ENCODE assay signal across 28 cellular contexts in genomic region chr18:27577740-27578139, GRCh38.
A peak's percentile ranks its signal among the peaks of the same experiment; 100 is the strongest.
DNase-seq lines count a peak whose midpoint lies in the region; ATAC-seq, FAIRE-seq and TF ChIP-seq lines count a peak whose summit lies in the region.
"Had no signal": no experiment of that assay in that cellular context is flagged by ENCODE, and none has a peak within 500 bp of the region (broad histone marks: within the 10 kb centered on the region; RNA-seq: fewer than 3 reads in every experiment).

No MANE protein-coding gene starts in this region.

- no peak overlapping the region for H2BK120ac ChIP-seq in H1 (replicated peaks; ENCODE audit: low read depth, low read length)
- H2BK120ac ChIP-seq in neuronal stem cell (ENCODE audit: low read depth, low read length) = no peak overlapping the region

- H3K4me3 ChIP-seq in Karpas-422 (ENCODE audit: low read length) = no peak overlapping the region
- H3K4me3 ChIP-seq in H1 (ENCODE audit: extremely low read depth in 1 of 4, insufficient read depth in 2 of 4, low read depth in 3 of 4, low read length in 4 of 4) = no peak overlapping the region; a peak in 1 of 8 replicates
- H3K4me3 ChIP-seq in neuronal stem cell (ENCODE audit: low read length in 2 of 2) = no peak overlapping the region
- H3K4me3 ChIP-seq in upper lobe of right lung = no peak overlapping the region
- H3K4me3 ChIP-seq in gastroesophageal sphincter = no peak overlapping the region
- H3K4me3 ChIP-seq: A549, GM12878, PC-9, SJSA1 had no signal

- H2AFZ ChIP-seq in Karpas-422 (ENCODE audit: low read length) (no peak overlapping the region), H1 (ENCODE audit: low read length) (no peak overlapping the region), neuronal stem cell (ENCODE audit: low read length) (peak overlapping the region; percentile 1)
- H2AFZ ChIP-seq: PC-9 had no signal

- peak overlapping the region; percentile 3 for H3K4me3 Mint-ChIP-seq in type B pancreatic cell
- H3K4me3 Mint-ChIP-seq: CD4-positive, alpha-beta memory T cell had no signal

- no peak for TF ChIP-seq CTCF in H1 (IDR thresholded peaks at IDR 0.05; ENCODE audit: control extremely low read depth in 1 of 3, insufficient read depth in 1 of 3, low read depth in 1 of 3, low read length in 3 of 3)
- no peak for TF ChIP-seq CTCF in type B pancreatic cell (conservative IDR thresholded peaks at IDR 0.05)
- no peak for TF ChIP-seq CTCF in upper lobe of right lung (IDR thresholded peaks at IDR 0.05)
- TF ChIP-seq CTCF in gastroesophageal sphincter (IDR thresholded peaks at IDR 0.05) = no peak

- no peak overlapping the region for H2BK5ac ChIP-seq in H1 (ENCODE audit: low read depth, low read length)
- no peak overlapping the region for H2BK5ac ChIP-seq in neuronal stem cell (ENCODE audit: low read length)

- H3K23ac ChIP-seq in H1 (ENCODE audit: insufficient read length) = no peak overlapping the region
- no peak overlapping the region for H3K23ac ChIP-seq in neuronal stem cell (ENCODE audit: low read depth, low read length, poor library complexity)

- H3K27me3 ChIP-seq in Karpas-422 (ENCODE audit: low read length) (no peaks in the 10 kb centered on the region), H1 (replicated peaks in 1 of 4; ENCODE audit: control insufficient read depth in 3 of 4, extremely low read depth in 1 of 4, insufficient read depth in 3 of 4, low read length in 3 of 4) (no peaks in the 10 kb centered on the region), neuronal stem cell (ENCODE audit: control insufficient read depth in 3 of 3, insufficient read depth in 3 of 3, low read depth in 1 of 3, low read length in 3 of 3) (no peaks in the 10 kb centered on the region), upper lobe of right lung (no peaks in the 10 kb centered on the region), gastroesophageal sphincter (no peaks in the 10 kb centered on the region)
- H3K27me3 ChIP-seq: SJSA1 had no signal

- DNase-seq in Karpas-422 (no peak), H1 (ENCODE audit: low read depth in 1 of 2, low spot score in 2 of 2) (no peak), neuronal stem cell (ENCODE audit: low spot score) (no peak), type B pancreatic cell (ENCODE audit: extremely low spot score, unreplicated experiment) (no peak), upper lobe of right lung (no peak), NCI-H2227 treated with DMSO at 0.1 percent for 48 hours (lab: John Stamatoyannopoulos, UW) (no peak)
- DNase-seq: C1 segment of cervical spinal cord; CD4-positive, alpha-beta memory T cell; COR-L47; EL; GDM1; Kasumi-1; NCI-H1105; NCI-H1436 treated with DMSO at 0.1 percent for 48 hours; NCI-H187 treated with DMSO at 0.1 percent for 48 hours; NCI-H2107; NCI-H446; NCI-H524 treated with DMSO at 0.1 percent for 48 hours; NCI-H774; NK-92 treated with Interleukin-12 subunit alpha and Interleukin-12 subunit beta, amount 100 ng/mL, for 24 hours; PC-9; Right ventricle myocardium superior; RPMI8226 had no signal

- H3K27ac Mint-ChIP-seq in type B pancreatic cell = no peak overlapping the region
- H3K27ac Mint-ChIP-seq: CD4-positive, alpha-beta memory T cell had no signal

- TF ChIP-seq EP300 in H1 (IDR thresholded peaks at IDR 0.05; ENCODE audit: borderline replicate concordance in 1 of 2, low read depth in 2 of 2, low read length in 2 of 2) (no peak), gastroesophageal sphincter (IDR thresholded peaks at IDR 0.05) (no peak)

- H3K56ac ChIP-seq in H1 (replicated peaks; ENCODE audit: insufficient read length, low read depth, low read length) = no peak overlapping the region

- H3K36me3 ChIP-seq in Karpas-422 (ENCODE audit: insufficient read depth, low read length) = no peaks in the 10 kb centered on the region
- no peaks in the 10 kb centered on the region for H3K36me3 ChIP-seq in H1 (ENCODE audit: control insufficient read depth in 2 of 4, insufficient read depth in 4 of 4, low read length in 3 of 4)
- no peaks in the 10 kb centered on the region for H3K36me3 ChIP-seq in neuronal stem cell (replicated peaks in 1 of 2; ENCODE audit: control insufficient read depth in 2 of 2, insufficient read depth in 2 of 2, low read length in 2 of 2)
- H3K36me3 ChIP-seq in upper lobe of right lung = no peaks in the 10 kb centered on the region
- no peaks in the 10 kb centered on the region for H3K36me3 ChIP-seq in gastroesophageal sphincter
- H3K36me3 ChIP-seq: SJSA1 had no signal

- H4K91ac ChIP-seq in H1 (replicated peaks; ENCODE audit: insufficient read length, low read length) (no peak overlapping the region), neuronal stem cell (ENCODE audit: low read depth, low read length, poor library complexity) (no peak overlapping the region)

- H3K27ac ChIP-seq in Karpas-422 (ENCODE audit: low read length) (peak overlapping the region; percentile 77), H1 (ENCODE audit: low read depth, low read length) (no peak overlapping the region), neuronal stem cell (replicated peaks; ENCODE audit: low read length) (no peak overlapping the region), upper lobe of right lung (no peak overlapping the region), gastroesophageal sphincter (no peak overlapping the region)
- H3K27ac ChIP-seq: A549, PC-9, SJSA1 had no signal

- intact Hi-C loops in upper lobe of right lung (cut with DNase I) = no loop called here

- H3K27me3 Mint-ChIP-seq in type B pancreatic cell = no peaks in the 10 kb centered on the region
- H3K27me3 Mint-ChIP-seq: CD4-positive, alpha-beta memory T cell had no signal

- H3K14ac ChIP-seq in H1 (ENCODE audit: insufficient read length) = no peak overlapping the region
- no peak overlapping the region for H3K14ac ChIP-seq in neuronal stem cell (ENCODE audit: low read length)

- H3K9ac ChIP-seq in Karpas-422 (ENCODE audit: low read length) = no peak overlapping the region
- H3K9ac ChIP-seq in H1 (replicated peaks in 1 of 4; ENCODE audit: extremely low read depth in 1 of 4, low read depth in 3 of 4, low read length in 3 of 4) = no peak overlapping the region
- H3K9ac ChIP-seq in neuronal stem cell (ENCODE audit: low read depth, low read length, poor library complexity) = no peak overlapping the region

- H3K4me2 ChIP-seq in Karpas-422 (ENCODE audit: low read depth, low read length, poor library complexity, severe bottlenecking) = peak overlapping the region; percentile 15
- peak overlapping the region; percentile 7 to 25; a peak in 1 of 4 replicates for H3K4me2 ChIP-seq in H1 (ENCODE audit: insufficient read depth in 1 of 2, low read depth in 2 of 2, low read length in 2 of 2)
- H3K4me2 ChIP-seq in neuronal stem cell (ENCODE audit: insufficient read depth, low read length, poor library complexity, severe bottlenecking) = no peak overlapping the region
- H3K4me2 ChIP-seq: A549, PC-9 had no signal

- CTCF ChIA-PET in H1 (lab: Charles Lee; ENCODE audit: partially characterized antibody) = interaction anchor here (0.8 kb wide), 1 partner anchor 10 kb away, joined by 3 read pairs; no protein-coding TSS in a partner anchor

- TF ChIP-seq RAD21 in H1 (IDR thresholded peaks at IDR 0.05 in 1 of 2, conservative IDR thresholded peaks at IDR 0.05 in 1 of 2; ENCODE audit: low read depth in 2 of 2, low read length in 2 of 2) = no peak

- H2AK5ac ChIP-seq in H1 (ENCODE audit: low read depth, low read length) = no peak overlapping the region
- H2AK5ac ChIP-seq in neuronal stem cell (ENCODE audit: low read depth, low read length) = no peak overlapping the region

- H3K4ac ChIP-seq in H1 (replicated peaks; ENCODE audit: insufficient read length, low read depth, low read length) = no peak overlapping the region
- H3K4ac ChIP-seq in neuronal stem cell (ENCODE audit: low read length) = no peak overlapping the region

- H3K4me1 ChIP-seq in Karpas-422 (ENCODE audit: low read length) = peaks cover 10% of the 10 kb centered on the region
- peaks cover 0 to 5% (median 1%) of the 10 kb centered on the region in 4 experiments; a peak in 5 of 7 replicates for H3K4me1 ChIP-seq in H1 (replicated peaks in 1 of 4; ENCODE audit: control insufficient read depth in 3 of 4, insufficient read depth in 4 of 4, low read length in 3 of 4)
- H3K4me1 ChIP-seq in neuronal stem cell (ENCODE audit: control insufficient read depth in 2 of 2, insufficient read depth in 1 of 2, low read depth in 1 of 2, low read length in 2 of 2) = peaks cover 3 to 4% of the 10 kb centered on the region in 2 donors
- H3K4me1 ChIP-seq in upper lobe of right lung = no peaks in the 10 kb centered on the region
- H3K4me1 ChIP-seq in gastroesophageal sphincter = no peaks in the 10 kb centered on the region
- H3K4me1 ChIP-seq: A549, SJSA1 had no signal

- H3K9me3 Mint-ChIP-seq in type B pancreatic cell = peaks cover 12% of the 10 kb centered on the region

- H3K79me1 ChIP-seq in H1 (ENCODE audit: low read depth, low read length) (no peaks in the 10 kb centered on the region), neuronal stem cell (ENCODE audit: low read depth, low read length) (no peaks in the 10 kb centered on the region)

- no peak for TF ChIP-seq POLR2A in H1 (IDR thresholded peaks at IDR 0.05; ENCODE audit: control extremely low read depth in 1 of 2, low read depth in 2 of 2, low read length in 2 of 2)
- TF ChIP-seq POLR2A in gastroesophageal sphincter (IDR thresholded peaks at IDR 0.05) = no peak

- 0 out of 2 replicates have a peak, but pooled peaks cover 11% of the 10 kb centered on the region for H3K9me3 ChIP-seq in Karpas-422 (ENCODE audit: low read length)
- H3K9me3 ChIP-seq in H1 (ENCODE audit: insufficient read depth in 2 of 2, low read depth in 1 of 2, low read length in 1 of 2) = peaks cover 3 to 6% of the 10 kb centered on the region in 2 experiments; a peak in 2 of 4 replicates
- peaks cover 4 to 8% of the 10 kb centered on the region in 2 donors for H3K9me3 ChIP-seq in neuronal stem cell (replicated peaks in 1 of 2; ENCODE audit: control insufficient read depth in 2 of 2, insufficient read depth in 1 of 2, low read depth in 1 of 2, low read length in 2 of 2)
- peaks cover 4% of the 10 kb centered on the region for H3K9me3 ChIP-seq in upper lobe of right lung
- H3K9me3 ChIP-seq in gastroesophageal sphincter = peaks cover 0 to 10% (median 0%) of the 10 kb centered on the region in 3 donors
- H3K9me3 ChIP-seq: A549, SJSA1 had no signal

- H2BK12ac ChIP-seq in H1 (ENCODE audit: low read depth, low read length) (no peak overlapping the region), neuronal stem cell (ENCODE audit: low read length) (no peak overlapping the region)

- H3K4me1 Mint-ChIP-seq in type B pancreatic cell (ENCODE audit: unreplicated experiment) = peaks cover 13% of the 10 kb centered on the region
- H3K4me1 Mint-ChIP-seq: CD4-positive, alpha-beta memory T cell had no signal

- no peaks in the 10 kb centered on the region for H3K23me2 ChIP-seq in H1 (ENCODE audit: low read depth, low read length)

- no peak overlapping the region for H2BK15ac ChIP-seq in H1 (ENCODE audit: low read length)
- H2BK15ac ChIP-seq in neuronal stem cell (ENCODE audit: low read length) = no peak overlapping the region

- no peak overlapping the region for H4K5ac ChIP-seq in H1 (ENCODE audit: insufficient read length, low read depth, low read length)

- POLR2A ChIA-PET in H1 (lab: Charles Lee; ENCODE audit: partially characterized antibody) = no interaction called here

- H3K18ac ChIP-seq in H1 (ENCODE audit: extremely low read depth, low read length) (no peak overlapping the region), neuronal stem cell (ENCODE audit: low read length) (no peak overlapping the region)

- ATAC-seq in upper lobe of right lung (no peak), gastroesophageal sphincter (no peak)
- ATAC-seq: A549, GM12878, HepG2 had no signal

- FAIRE-seq in H1 (lab: Jason Lieb, UNC) = no peak
- FAIRE-seq: A549, GM12878, HepG2 had no signal

- no peaks in the 10 kb centered on the region for H3K79me2 ChIP-seq in Karpas-422 (ENCODE audit: low read length)
- no peaks in the 10 kb centered on the region for H3K79me2 ChIP-seq in H1 (ENCODE audit: control insufficient read depth in 1 of 2, insufficient read depth in 2 of 2, low read length in 2 of 2)

- H4K20me1 ChIP-seq in Karpas-422 (ENCODE audit: insufficient read depth, low read depth, low read length) (no peaks in the 10 kb centered on the region), H1 (replicated peaks in 1 of 2; ENCODE audit: control insufficient read depth in 1 of 2, insufficient read depth in 2 of 2, low read length in 2 of 2) (no peaks in the 10 kb centered on the region)

- H4K8ac ChIP-seq in H1 (ENCODE audit: extremely low read depth, insufficient read depth, low read length) = no peak overlapping the region
- H4K8ac ChIP-seq in neuronal stem cell (ENCODE audit: low read depth, low read length) = no peak overlapping the region

- no peaks in the 10 kb centered on the region for H3K36me3 Mint-ChIP-seq in type B pancreatic cell
- H3K36me3 Mint-ChIP-seq: CD4-positive, alpha-beta memory T cell had no signal

- H3K9me2 ChIP-seq in Karpas-422 (replicated peaks; ENCODE audit: insufficient read depth, low read length) = no peaks in the 10 kb centered on the region

- 45% methylated on average over 4 of the region's 4 CpGs; no CpG with 5 or more reads in 1 of the 2 experiments for WGBS in H1 (ENCODE audit: extremely low coverage in 1 of 2, insufficient coverage in 1 of 2, insufficient read length in 1 of 2, insufficient replicate concordance in 2 of 2, low coverage in 1 of 2, low lambda C conversion rate in 2 of 2, missing lambda C conversion rate in 1 of 2), 2 experiments
- no CpG with 5 or more reads among the region's 4 CpGs for WGBS in neuronal stem cell (ENCODE audit: extremely low coverage in 2 of 2, insufficient read length in 2 of 2, insufficient replicate concordance in 1 of 2), 2 donors
- 44 to 53% methylated on average over 4 of the region's 4 CpGs for WGBS in gastroesophageal sphincter (ENCODE audit: low coverage in 1 of 2), 2 donors

- H2BK20ac ChIP-seq in H1 (ENCODE audit: low read length) = no peak overlapping the region
